Comparison of ENCODE assay signal across 8 cellular contexts in the genomic region with DNA sequence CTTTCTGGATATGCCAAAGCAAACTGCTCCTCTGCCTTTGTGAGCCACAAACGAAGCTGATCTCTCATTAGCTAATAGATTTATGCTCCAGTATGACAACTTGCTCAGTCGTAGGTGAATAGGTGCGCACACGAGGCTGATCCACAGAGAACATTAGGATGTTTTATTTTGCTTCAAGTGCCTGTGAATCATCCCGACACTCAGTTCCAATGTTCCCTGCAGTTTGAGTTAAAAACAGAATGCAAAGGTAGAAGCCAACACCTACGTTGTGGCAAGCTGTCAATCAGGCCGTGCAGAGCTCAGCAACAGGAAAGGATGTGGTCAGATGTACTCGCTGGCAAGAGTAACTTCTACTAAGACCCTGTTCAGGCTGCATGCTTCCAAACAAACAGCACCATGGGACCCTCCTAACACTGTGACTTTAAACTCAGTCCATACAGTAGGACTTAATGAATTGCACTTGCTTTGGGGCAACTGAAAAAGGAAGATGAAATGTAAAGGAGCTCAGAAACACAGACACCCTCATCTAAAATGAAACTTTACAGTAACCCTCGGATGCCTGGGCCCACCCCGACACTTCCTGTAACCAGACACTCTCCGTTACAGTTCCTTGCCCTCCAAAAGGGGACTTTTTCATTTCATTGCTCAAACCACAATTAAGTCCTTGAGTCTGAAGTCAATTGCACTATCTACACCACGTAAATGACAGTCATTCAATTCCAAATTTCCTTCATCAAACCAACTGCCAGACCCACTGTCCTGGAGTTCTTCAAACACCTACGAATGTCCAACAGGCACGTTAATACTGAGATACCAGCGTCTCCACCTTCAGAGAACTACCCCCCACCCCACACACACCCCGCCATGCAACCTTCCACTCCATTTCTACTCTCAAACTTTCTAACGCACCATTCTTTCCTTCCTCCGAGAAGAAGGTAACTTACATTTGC. TPM values are rescaled to one million over a fixed set of nuclear protein-coding genes. Genes with fewer than 3 reads are reported as not detected.
A peak's percentile ranks its signal among the peaks of the same experiment; 100 is the strongest.
DNase-seq lines count a peak whose midpoint lies in the region; ATAC-seq and TF ChIP-seq lines count a peak whose summit lies in the region.

No MANE protein-coding gene starts in this region.

- CTCF ChIA-PET in OCI-LY7 (lab: Charles Lee; ENCODE audit: unreplicated experiment): interaction anchor here (0.8 to 3.7 kb wide), 8 partner anchors 18 to 93 kb away, joined by 3 to 15 read pairs (median 3); no protein-coding TSS in a partner anchor

- H3K4me3 ChIP-seq in OCI-LY7 (ENCODE audit: low read depth, low read length, poor library complexity, severe bottlenecking) (peak overlapping the region; percentile 89), right lobe of liver (peak overlapping the region; percentile 39 to 70 (median 50))

- peaks cover 0 to 2% (median 0%) of the 10 kb centered on the region in 7 donors for H3K9me3 Mint-ChIP-seq in CD14-positive monocyte
- no peaks in the 10 kb centered on the region for H3K9me3 Mint-ChIP-seq in activated naive CD4-positive, alpha-beta T cell treated with anti-CD3 and anti-CD28 coated beads, Interleukin-2, amount 50 U/mL, for 72 hours

- H3K4me2 ChIP-seq in OCI-LY7 (ENCODE audit: low read length): peak overlapping the region; percentile 99

- H3K27ac Mint-ChIP-seq in CD14-positive monocyte: peak overlapping the region; percentile 83 to 96 (median 90)
- peak overlapping the region; percentile 99 to 100 for H3K27ac Mint-ChIP-seq in activated naive CD4-positive, alpha-beta T cell treated with anti-CD3 and anti-CD28 coated beads, Interleukin-2, amount 50 U/mL, for 72 hours

- TF ChIP-seq POLR2A in right lobe of liver (IDR thresholded peaks at IDR 0.05): no peak

- H3K36me3 Mint-ChIP-seq in CD14-positive monocyte: peaks cover 31 to 39% of the 10 kb centered on the region in 2 donors
- peaks cover 39 to 46% of the 10 kb centered on the region in 2 donors for H3K36me3 Mint-ChIP-seq in activated naive CD4-positive, alpha-beta T cell treated with anti-CD3 and anti-CD28 coated beads, Interleukin-2, amount 50 U/mL, for 72 hours

- H3K4me1 Mint-ChIP-seq in CD14-positive monocyte: peaks cover 75% of the 10 kb centered on the region

- no peak for TF ChIP-seq CTCF in CD14-positive monocyte (IDR thresholded peaks at IDR 0.05)
- TF ChIP-seq CTCF in OCI-LY7 (conservative IDR thresholded peaks at IDR 0.05; ENCODE audit: low read length): no peak
- TF ChIP-seq CTCF in right lobe of liver (IDR thresholded peaks at IDR 0.05): no peak

- no peaks in the 10 kb centered on the region for H3K9me2 ChIP-seq in OCI-LY7 (ENCODE audit: insufficient read depth, low read length)

- intact Hi-C loops in CD14-positive monocyte (cut with micrococcal nuclease): loop anchor here (5.0 to 10.0 kb wide), 2 partner anchors 54 to 171 kb away; a partner anchor contains a TSS
- intact Hi-C loops in OCI-LY7 (cut with micrococcal nuclease; ENCODE audit: unreplicated experiment): loop anchor here (1.0 to 2.0 kb wide), 4 partner anchors 19 to 61 kb away; no protein-coding TSS in a partner anchor
- intact Hi-C loops in right lobe of liver (cut with DNase I): loop anchor here in 1 of 2 donors (5.0 kb wide), 1 partner anchor 89 kb away; no protein-coding TSS in a partner anchor

- H3K4me1 ChIP-seq in OCI-LY7 (ENCODE audit: insufficient read depth, low read length, poor library complexity, severe bottlenecking) (peaks cover 56% of the 10 kb centered on the region), right lobe of liver (peaks cover 0 to 22% (median 0%) of the 10 kb centered on the region in 4 donors)

- H3K4me3 Mint-ChIP-seq in CD14-positive monocyte: peak overlapping the region; percentile 98 to 99

- H4K20me1 ChIP-seq in OCI-LY7 (ENCODE audit: insufficient read depth, low read length): peaks cover 25% of the 10 kb centered on the region

- peaks cover 0 to under 1% (median 0%) of the 10 kb centered on the region in 3 donors for H3K27me3 Mint-ChIP-seq in CD14-positive monocyte (ENCODE audit: low read depth in 3 of 3)

- TSS peak; percentile 89 for BruUV-seq in OCI-LY7 (replicated peaks; lab: Mats Ljungman, UMichigan)

- H3K9me3 ChIP-seq in OCI-LY7 (ENCODE audit: low read length): no peaks in the 10 kb centered on the region
- H3K9me3 ChIP-seq in right lobe of liver: no peaks in the 10 kb centered on the region

- no peak overlapping the region for H2AFZ ChIP-seq in OCI-LY7 (ENCODE audit: low read length)

- DNase-seq in CD14-positive monocyte (ENCODE audit: low spot score): no peak
- peak; percentile 90 for DNase-seq in OCI-LY7 (ENCODE audit: low spot score)
- DNase-seq in activated naive CD4-positive, alpha-beta T cell treated with anti-CD3 and anti-CD28 coated beads, Interleukin-2, amount 50 U/mL, for 72 hours (ENCODE audit: low spot score in 2 of 2): peak; percentile 63 to 79
- DNase-seq in right lobe of liver: no peak
- peak; percentile 63 to 97 (median 78) for DNase-seq in stimulated activated naive CD4-positive, alpha-beta T cell (lab: John Stamatoyannopoulos, UW)
- DNase-seq in NCI-H2081 treated with DMSO at 0.1 percent for 48 hours (lab: John Stamatoyannopoulos, UW): no peak

- H3K79me2 ChIP-seq in OCI-LY7 (ENCODE audit: insufficient read depth, low read depth, low read length): peaks cover 60% of the 10 kb centered on the region

- 32% methylated on average over 17 of the region's 18 CpGs for WGBS in right lobe of liver (ENCODE audit: insufficient coverage, low coverage, low lambda C conversion rate, missing lambda C conversion rate)

- H3K36me3 ChIP-seq in OCI-LY7 (ENCODE audit: insufficient read depth, low read length) (peaks cover 58% of the 10 kb centered on the region), right lobe of liver (no peaks in the 10 kb centered on the region)

- H3K27me3 ChIP-seq in right lobe of liver: no peaks in the 10 kb centered on the region

- ATAC-seq in GM19023 (IDR thresholded peaks at IDR 0.05; ENCODE audit: unreplicated experiment): peak; percentile 51
- ATAC-seq in HG03103 (IDR thresholded peaks at IDR 0.05; ENCODE audit: low read depth, unreplicated experiment): peak; percentile 45
- peak; percentile 64 to 65 for ATAC-seq in activated naive CD4-positive, alpha-beta T cell treated with anti-CD3 and anti-CD28 coated beads, Interleukin-2, amount 50 U/mL, for 72 hours
- no peak for ATAC-seq in right lobe of liver

- POLR2A ChIA-PET in OCI-LY7 (lab: Charles Lee): interaction anchor here (0.6 to 12.4 kb wide), 15 partner anchors 9 to 1203 kb away, joined by 3 to 196 read pairs (median 7); no protein-coding TSS in a partner anchor

- H3K27ac ChIP-seq in OCI-LY7 (ENCODE audit: low read depth, low read length, poor library complexity, severe bottlenecking): peak overlapping the region; percentile 94
- peak overlapping the region in 2 of 3 donors; percentile 18 to 53 for H3K27ac ChIP-seq in right lobe of liver

RNA-seq across cellular contexts. Expression of a gene that starts 1.6 kb away (rescaled TPM):
- polyA plus RNA-seq in CD14-positive monocyte: 10 to 100 TPM; 11.6 to 12.3 TPM
- total RNA-seq in OCI-LY7 (2014; rRNA removed; shearing (Covaris generic)): 89.3 and 137 TPM in 2 replicates
- total RNA-seq in OCI-LY7 (2022) (253 and 262 TPM in 2 replicates), right lobe of liver (1 to 10 TPM; 1.2 to 5.7 (median 3.1) TPM)
- 100 to 1,000 TPM in 1 of 2 donors, 10 to 100 TPM in 1; 98.8 to 113 TPM for total RNA-seq in activated naive CD4-positive, alpha-beta T cell treated with anti-CD3 and anti-CD28 coated beads, Interleukin-2, amount 50 U/mL, for 72 hours

Comparison
In these comparisons a context has a peak if more than half of its experiments do, and no peak if none do; other contexts are left out.
1. DNase-seq: peak in OCI-LY7 (single experiment), activated naive CD4-positive, alpha-beta T cell treated with anti-CD3 and anti-CD28 coated beads, Interleukin-2, amount 50 U/mL, for 72 hours (2 of 2) and stimulated activated naive CD4-positive, alpha-beta T cell (6 of 6); none in CD14-positive monocyte (single experiment), right lobe of liver (0 of 3) and NCI-H2081 treated with DMSO at 0.1 percent for 48 hours (single experiment).
2. ATAC-seq: peak in GM19023 (single experiment), HG03103 (single experiment) and activated naive CD4-positive, alpha-beta T cell treated with anti-CD3 and anti-CD28 coated beads, Interleukin-2, amount 50 U/mL, for 72 hours (2 of 2); none in right lobe of liver (0 of 4).
3. RNA of a gene that starts 1.6 kb away (total RNA-seq): 89.3 to 262 TPM in OCI-LY7 and 98.8 to 113 TPM in activated naive CD4-positive, alpha-beta T cell treated with anti-CD3 and anti-CD28 coated beads, Interleukin-2, amount 50 U/mL, for 72 hours; 1.2 to 5.7 TPM in right lobe of liver; every median in the first group is over 10 times any median in the second.